Comparison of ENCODE assay signal across 16 cellular contexts in genomic region chr16:84199861-84200260, GRCh38. TPM values are rescaled to one million over a fixed set of nuclear protein-coding genes. Genes with fewer than 3 reads are reported as not detected.
DNase-seq lines count a peak whose midpoint lies in the region; ATAC-seq and TF ChIP-seq lines count a peak whose summit lies in the region.
"Had no signal": no experiment of that assay in that cellular context is flagged by ENCODE, and none has a peak within 500 bp of the region (broad histone marks: within the 10 kb centered on the region; RNA-seq: fewer than 3 reads in every experiment).

No MANE protein-coding gene starts in this region.

- H3K27me3 ChIP-seq in body of pancreas = no peaks in the 10 kb centered on the region
- H3K27me3 ChIP-seq in spleen (replicated peaks in 1 of 7) = peaks cover 0 to 25% (median 0%) of the 10 kb centered on the region in 7 donors
- H3K27me3 ChIP-seq: transverse colon had no signal

- 51 to 67% methylated on average over 9 to 10 of the region's 10 CpGs for WGBS in body of pancreas, 2 donors
- WGBS in spleen, 5 donors = 45 to 63% (median 61%) methylated on average over 9 to 10 of the region's 10 CpGs

- H3K4me1 ChIP-seq in body of pancreas = no peaks in the 10 kb centered on the region
- H3K4me1 ChIP-seq in spleen = peaks cover 0 to 8% (median 0%) of the 10 kb centered on the region in 6 donors
- H3K4me1 ChIP-seq: transverse colon had no signal

- intact Hi-C loops in body of pancreas (cut with DNase I) (loop anchor here (10.0 kb wide), 1 partner anchor 235 kb away; the partner anchor contains the start of gene NECAB2), left ventricle myocardium superior (cut with micrococcal nuclease) (no loop called here), spleen (cut with DNase I; ENCODE audit: low total_unique reads) (no loop called here)

- peak; percentile 92 for DNase-seq in NB4 (ENCODE audit: low read depth)
- peak in 2 of 4 donors; percentile 28 to 61 for DNase-seq in body of pancreas
- DNase-seq in left ventricle myocardium superior = no peak
- peak; percentile 83 for DNase-seq in spleen
- DNase-seq in stimulated activated CD8-positive, alpha-beta memory T cell treated with anti-CD3 and anti-CD28 coated beads, Interleukin-4, amount 100 ng/mL, for 48 hours = no peak
- no peak for DNase-seq in AML-193 (lab: John Stamatoyannopoulos, UW)
- no peak for DNase-seq in HK-2 (ENCODE audit: unreplicated experiment)
- DNase-seq: COR-L47, NCI-H1105, NCI-H510A, SHP77, transverse colon had no signal

- TF ChIP-seq POLR2A in NB4 (IDR thresholded peaks at IDR 0.05; ENCODE audit: extremely low read depth, insufficient read length) (no peak), body of pancreas (IDR thresholded peaks at IDR 0.05) (peak in 1 of 3 donors; percentile 21), spleen (IDR thresholded peaks at IDR 0.05) (no peak)

- ATAC-seq in body of pancreas (peak; percentile 24), left ventricle myocardium superior (peak; percentile 80), HG03457 (IDR thresholded peaks at IDR 0.05; ENCODE audit: unreplicated experiment) (no peak)

- H3K27ac ChIP-seq in body of pancreas = no peak overlapping the region
- H3K27ac ChIP-seq in spleen = peak overlapping the region in 4 of 8 donors; percentile 39 to 72 (median 59)

- H3K9me3 ChIP-seq in body of pancreas (no peaks in the 10 kb centered on the region), spleen (no peaks in the 10 kb centered on the region)
- H3K9me3 ChIP-seq: transverse colon had no signal

- H3K4me3 ChIP-seq in NB4 (ENCODE audit: low read depth, low read length) (no peak overlapping the region), body of pancreas (no peak overlapping the region), spleen (no peak overlapping the region)
- H3K4me3 ChIP-seq: smooth muscle cell, transverse colon had no signal

- H3K36me3 ChIP-seq in body of pancreas (replicated peaks in 1 of 2; ENCODE audit: insufficient read depth in 1 of 2, low read depth in 2 of 2) (no peaks in the 10 kb centered on the region), spleen (no peaks in the 10 kb centered on the region)
- H3K36me3 ChIP-seq: transverse colon had no signal

- TF ChIP-seq CTCF in NB4 (IDR thresholded peaks at IDR 0.05; ENCODE audit: low read depth, low read length) (no peak), body of pancreas (IDR thresholded peaks at IDR 0.05) (no peak), spleen (IDR thresholded peaks at IDR 0.05 in 8 of 11, conservative IDR thresholded peaks at IDR 0.05 in 3 of 11) (no peak)

RNA-seq across cellular contexts. Expression of gene ADAD2, which starts 8.9 kb away (rescaled TPM):
- total RNA-seq in body of pancreas (1 to 10 TPM in 1 of 2 donors, not detected in 1; 4.0 TPM), left ventricle myocardium superior (not detected), spleen (10 to 100 TPM in 1 of 7 donors, 1 to 10 TPM in 6; 2.8 to 24.1 (median 6.4) TPM)
- polyA plus RNA-seq in spleen = 10 to 100 TPM in 2 of 3 donors, 1 to 10 TPM in 1; 2.5 to 86.5 (median 25.9) TPM
- total RNA-seq: myocyte, smooth muscle cell had no signal
- polyA plus RNA-seq: smooth muscle cell had no signal

RNA-seq across cellular contexts. Expression of gene TAF1C, which starts 13.0 kb away (rescaled TPM):
- total RNA-seq in body of pancreas = 10 to 100 TPM; 33.5 to 80.8 TPM
- total RNA-seq in left ventricle myocardium superior = 31.0 TPM
- total RNA-seq in spleen = 100 to 1,000 TPM in 2 of 7 donors, 10 to 100 TPM in 5; 60.3 to 133 (median 76.6) TPM
- polyA plus RNA-seq in spleen = 100 to 1,000 TPM in 1 of 3 donors, 10 to 100 TPM in 2; 31.4 to 125 (median 70.6) TPM

RNA-seq across cellular contexts. Expression of gene KCNG4, which starts 40.0 kb away (rescaled TPM):
- total RNA-seq in body of pancreas = not detected
- not detected for total RNA-seq in left ventricle myocardium superior
- not detected for total RNA-seq in spleen
- polyA plus RNA-seq in spleen = not detected
- total RNA-seq: smooth muscle cell, transverse colon, WTC11 had no signal
- polyA plus RNA-seq: smooth muscle cell had no signal

RNA-seq across cellular contexts. Expression of gene DNAAF1, which starts 54.8 kb away (rescaled TPM):
- total RNA-seq in body of pancreas (1 to 10 TPM in 1 of 2 donors, under 1 TPM in 1; 0.99 to 1.3 TPM), left ventricle myocardium superior (not detected), spleen (1 to 10 TPM in 2 of 7 donors, under 1 TPM in 4, not detected in 1; 0.20 to 2.0 (median 0.79) TPM)
- polyA plus RNA-seq in spleen = 1 to 10 TPM; 1.3 to 4.3 (median 2.0) TPM
- total RNA-seq: myocyte, transverse colon had no signal
- polyA plus RNA-seq: smooth muscle cell had no signal

RNA-seq across cellular contexts. Expression of gene HSDL1, which starts 54.9 kb away (rescaled TPM):
- 1 to 10 TPM; 6.3 to 8.0 TPM for total RNA-seq in body of pancreas
- total RNA-seq in left ventricle myocardium superior = 23.2 TPM
- 10 to 100 TPM; 18.3 to 29.0 (median 23.4) TPM for total RNA-seq in spleen
- polyA plus RNA-seq in spleen = 10 to 100 TPM; 10.1 to 15.7 (median 14.0) TPM

Comparison
In these comparisons a context has a peak if more than half of its experiments do, and no peak if none do; other contexts are left out.
1. DNase-seq: peak in NB4 (single experiment) and spleen (single experiment); none in left ventricle myocardium superior (single experiment), stimulated activated CD8-positive, alpha-beta memory T cell treated with anti-CD3 and anti-CD28 coated beads, Interleukin-4, amount 100 ng/mL, for 48 hours (single experiment), AML-193 (0 of 2) and HK-2 (single experiment).